ENCODE assay signal across 14 cellular contexts in the genomic region with DNA sequence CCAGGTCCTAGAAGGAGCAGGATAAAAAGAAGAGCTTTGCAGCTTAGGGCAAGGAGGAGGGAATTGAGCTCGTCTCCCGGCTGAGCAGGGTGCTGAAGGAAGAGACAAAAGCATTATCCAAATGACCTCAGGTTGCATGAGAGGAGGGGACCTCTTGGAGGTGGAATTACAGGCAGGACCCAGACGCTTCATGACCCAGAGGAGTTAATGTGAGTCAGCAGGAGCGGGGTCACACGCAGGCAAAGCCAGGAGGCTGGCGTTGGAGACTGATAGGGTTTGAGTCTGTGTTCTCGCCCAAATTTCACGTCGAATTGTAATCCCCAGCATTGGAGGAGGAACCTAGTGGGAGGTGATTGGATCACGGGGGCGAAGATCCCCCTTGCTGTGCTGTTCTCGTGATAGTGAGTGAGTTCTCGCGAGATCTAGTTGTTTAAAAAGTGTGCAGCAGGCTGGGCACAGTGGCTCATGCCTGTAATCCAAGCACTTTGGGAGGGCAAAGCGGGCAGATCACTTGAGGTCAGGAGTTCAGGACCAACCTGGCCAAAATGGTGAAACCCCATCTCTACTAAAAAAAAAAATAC.
DNase-seq lines count a peak whose midpoint lies in the region; ATAC-seq and TF ChIP-seq lines count a peak whose summit lies in the region.
"Had no signal": no experiment of that assay in that cellular context is flagged by ENCODE, and none has a peak within 500 bp of the region (broad histone marks: within the 10 kb centered on the region; RNA-seq: fewer than 3 reads in every experiment).

No MANE protein-coding gene starts in this region.

- H3K9me3 ChIP-seq in H9 (ENCODE audit: control insufficient read depth, low read depth, low read length) (no peaks in the 10 kb centered on the region), WERI-Rb-1 (ENCODE audit: severe bottlenecking) (no peaks in the 10 kb centered on the region), iPS-15b (ENCODE audit: control insufficient read depth, insufficient read depth, low read length) (no peaks in the 10 kb centered on the region), neural progenitor cell (ENCODE audit: low read depth) (no peaks in the 10 kb centered on the region)

- H3K4me1 Mint-ChIP-seq in H9 (peaks cover 30 to 38% of the 10 kb centered on the region in 2 experiments), neural progenitor cell (peaks cover 8% of the 10 kb centered on the region)

- no peak overlapping the region for H2BK12ac ChIP-seq in H9 (ENCODE audit: insufficient read length, low read depth, low read length)

- no peak overlapping the region for H4K5ac ChIP-seq in H9 (ENCODE audit: insufficient read length, low read depth, low read length)

- H3K9ac ChIP-seq in H9 (ENCODE audit: extremely low read depth, insufficient read length, low read length) (no peak overlapping the region), iPS-15b (ENCODE audit: low read depth, low read length) (peak overlapping the region; percentile 24), neural progenitor cell (no peak overlapping the region)

- peak overlapping the region in 2 of 3 experiments; percentile 84 to 88; a peak in 5 of 7 replicates for H3K27ac Mint-ChIP-seq in H9
- H3K27ac Mint-ChIP-seq in neural progenitor cell, result no peak overlapping the region

- H3K36me3 Mint-ChIP-seq in H9 (ENCODE audit: insufficient read depth in 1 of 3, low read depth in 3 of 3) (no peaks in the 10 kb centered on the region), neural progenitor cell (no peaks in the 10 kb centered on the region)

- H3T11ph ChIP-seq in H9 (ENCODE audit: low read length), result no peak overlapping the region

- H3F3A ChIP-seq in neural progenitor cell (ENCODE audit: low read depth), result peaks cover 12% of the 10 kb centered on the region

- H3K36me3 ChIP-seq in WERI-Rb-1, result no peaks in the 10 kb centered on the region
- H3K36me3 ChIP-seq in iPS-15b (ENCODE audit: control insufficient read depth, insufficient read depth, low read length), result no peaks in the 10 kb centered on the region
- H3K36me3 ChIP-seq in neural progenitor cell, result no peaks in the 10 kb centered on the region

- no peak overlapping the region for H3K23ac ChIP-seq in H9 (ENCODE audit: insufficient read length, low read depth, low read length)

- H3K27ac ChIP-seq in H9 (ENCODE audit: insufficient read length, low read depth, low read length) (no peak overlapping the region), WERI-Rb-1 (peak overlapping the region; percentile 17; the same call in 1 of the 2 replicates), neural progenitor cell (no peak overlapping the region)

- no peaks in the 10 kb centered on the region for H3K23me2 ChIP-seq in H9 (ENCODE audit: insufficient read length, low read depth, low read length, poor library complexity, severe bottlenecking)

- H4K20me1 ChIP-seq in H9 (ENCODE audit: control insufficient read depth, insufficient read depth, insufficient read length) (no peaks in the 10 kb centered on the region), neural progenitor cell (ENCODE audit: low read depth) (no peaks in the 10 kb centered on the region)

- no CpG with 5 or more reads among the region's 15 CpGs for WGBS in H9 (ENCODE audit: extremely low coverage, insufficient read length, low lambda C conversion rate)

- no peak overlapping the region; the same call in 1 of the 2 replicates for H3K14ac ChIP-seq in H9 (ENCODE audit: insufficient read depth, low read length)

- no peak overlapping the region for H3K4ac ChIP-seq in H9 (ENCODE audit: low read depth, low read length)

- H2AFZ ChIP-seq in H9 (ENCODE audit: low read length), result peak overlapping the region; percentile 34
- peak overlapping the region; percentile 57 for H2AFZ ChIP-seq in neural progenitor cell (replicated peaks)

- H2BK5ac ChIP-seq in H9 (ENCODE audit: insufficient read length, low read length), result no peak overlapping the region

- H3K56ac ChIP-seq in H9 (ENCODE audit: insufficient read length, low read depth, low read length), result no peak overlapping the region

- DNase-seq in H9 (peak; percentile 54), WERI-Rb-1 (peak; percentile 72), neural progenitor cell (ENCODE audit: low spot score) (peak; percentile 38), UCSD-AML1 (lab: John Stamatoyannopoulos, UW; ENCODE audit: unreplicated experiment) (no peak)
- no peak for DNase-seq in effector CD4-positive, alpha-beta T cell
- DNase-seq: DMS53, KG1, NCI-H1092, NCI-H146, NCI-H2081 treated with DMSO at 0.1 percent for 48 hours, NCI-H526, SHP77 treated with DMSO at 0.1 percent for 48 hours had no signal

- H4K91ac ChIP-seq in H9 (ENCODE audit: insufficient read length, low read depth, low read length), result no peak overlapping the region

- ATAC-seq in GM21529 (IDR thresholded peaks at IDR 0.05; ENCODE audit: unreplicated experiment), result no peak

- H3K9me3 Mint-ChIP-seq in H9, result no peaks in the 10 kb centered on the region; a peak in 1 of 5 replicates
- H3K9me3 Mint-ChIP-seq in neural progenitor cell, result no peaks in the 10 kb centered on the region

- no peak overlapping the region for H2BK20ac ChIP-seq in H9 (ENCODE audit: low read depth, low read length, poor library complexity, severe bottlenecking)

- H3K79me2 ChIP-seq in H9 (ENCODE audit: insufficient read depth, low read length) (no peaks in the 10 kb centered on the region), neural progenitor cell (ENCODE audit: low read depth) (no peaks in the 10 kb centered on the region)

- H3K4me3 Mint-ChIP-seq in H9, result peak overlapping the region; percentile 9 to 30; a peak in 3 of 5 replicates
- peak overlapping the region; percentile 34 for H3K4me3 Mint-ChIP-seq in neural progenitor cell

- H2BK15ac ChIP-seq in H9 (ENCODE audit: low read depth, low read length), result no peak overlapping the region

- H4K8ac ChIP-seq in H9 (replicated peaks; ENCODE audit: insufficient read length, low read depth, low read length), result no peak overlapping the region

- H3K27me3 ChIP-seq in H9 (ENCODE audit: insufficient read depth, low read length) (no peaks in the 10 kb centered on the region), WERI-Rb-1 (ENCODE audit: insufficient read depth, low read depth, severe bottlenecking) (no peaks in the 10 kb centered on the region), iPS-15b (ENCODE audit: control insufficient read depth, insufficient read depth, low read length) (no peaks in the 10 kb centered on the region), neural progenitor cell (peaks cover 20% of the 10 kb centered on the region)

- no peak overlapping the region for H3K18ac ChIP-seq in H9 (ENCODE audit: insufficient read length, low read depth, low read length)

- H2BK120ac ChIP-seq in H9 (ENCODE audit: low read depth, low read length, poor library complexity, severe bottlenecking), result no peak overlapping the region

- no peak for TF ChIP-seq CTCF in H9 (conservative IDR thresholded peaks at IDR 0.05)
- TF ChIP-seq CTCF in WERI-Rb-1 (IDR thresholded peaks at IDR 0.05; ENCODE audit: low read depth, low read length), result no peak
- no peak for TF ChIP-seq CTCF in neural progenitor cell (IDR thresholded peaks at IDR 0.05)

- H3K27me3 Mint-ChIP-seq in H9 (ENCODE audit: low read depth) (peaks cover 24% of the 10 kb centered on the region), neural progenitor cell (ENCODE audit: insufficient read depth, low read depth) (peaks cover 8% of the 10 kb centered on the region)

- no peak overlapping the region for H3K4me2 ChIP-seq in H9 (ENCODE audit: insufficient read depth, insufficient read length, low read length)
- peak overlapping the region; percentile 61 for H3K4me2 ChIP-seq in neural progenitor cell

- H3K4me3 ChIP-seq in WERI-Rb-1 (ENCODE audit: low read depth, low read length) (peak overlapping the region; percentile 8), iPS-15b (ENCODE audit: low read depth, low read length) (peak overlapping the region; percentile 41), neural progenitor cell (no peak overlapping the region)

- H3K4me1 ChIP-seq in H9 (ENCODE audit: insufficient read depth, low read length) (peaks cover 2% of the 10 kb centered on the region; the same call in 1 of the 2 replicates), iPS-15b (ENCODE audit: control insufficient read depth, insufficient read depth, low read length) (peaks cover 6% of the 10 kb centered on the region), neural progenitor cell (peaks cover 4% of the 10 kb centered on the region)

- H2AK5ac ChIP-seq in H9 (ENCODE audit: insufficient read length, low read length), result no peak overlapping the region

- H3K79me1 ChIP-seq in H9 (ENCODE audit: insufficient read depth, low read depth, low read length, poor library complexity, severe bottlenecking), result no peaks in the 10 kb centered on the region

Comparison
In these comparisons a context has a peak if more than half of its experiments do, and no peak if none do; other contexts are left out.
1. DNase-seq: peak in H9 (single experiment), WERI-Rb-1 (single experiment) and neural progenitor cell (single experiment); none in UCSD-AML1 (single experiment) and effector CD4-positive, alpha-beta T cell (single experiment).